8 cellular contexts compared by ENCODE assay signal in the genomic region with DNA sequence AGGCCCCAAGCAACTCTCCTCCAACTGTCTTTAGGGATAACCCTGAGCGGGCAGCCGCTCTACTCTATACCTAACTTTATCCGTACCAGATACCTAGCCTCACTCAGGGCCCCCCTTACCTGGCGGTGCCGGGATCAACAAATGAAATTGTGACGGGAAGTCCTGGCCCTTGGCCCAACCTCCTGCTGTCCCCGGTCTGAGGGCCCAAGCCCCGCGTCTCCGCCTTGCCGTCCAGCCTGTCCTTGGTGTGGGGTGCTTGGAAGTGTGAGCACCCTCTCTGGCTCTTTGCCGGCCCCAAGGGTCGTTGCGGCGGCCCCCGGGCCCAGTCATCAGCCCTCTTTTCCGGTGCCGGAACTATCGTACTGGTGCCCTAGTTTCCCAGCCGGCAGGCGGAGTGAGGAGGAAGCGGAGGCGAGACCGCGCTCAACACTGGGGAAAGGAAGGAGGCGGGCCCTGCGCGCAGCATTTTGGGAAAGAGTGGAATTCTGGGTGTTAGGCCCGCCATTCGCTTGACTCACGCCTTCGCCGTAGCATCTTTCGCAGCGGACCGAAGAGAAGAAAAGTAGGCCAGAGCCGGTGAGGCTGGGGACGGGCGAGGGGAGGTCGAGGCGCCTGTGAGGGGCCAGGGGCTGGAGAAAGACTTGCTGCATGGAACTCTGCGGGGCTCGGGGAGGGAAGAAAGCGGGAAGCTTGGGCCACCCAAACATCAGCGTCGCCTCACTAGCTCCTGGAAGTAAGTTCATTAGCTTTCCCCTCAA. TPM values are rescaled to one million over a fixed set of nuclear protein-coding genes. Genes with fewer than 3 reads are reported as not detected.
DNase-seq lines count a peak whose midpoint lies in the region; ATAC-seq, FAIRE-seq and TF ChIP-seq lines count a peak whose summit lies in the region.

Gene SNRPD3, plus strand, starts transcription at position 504 of the 758 bp plus-strand sequence. CDS start 1,676 bp downstream, outside the sequence.

- peak within 1 kb of the TSS; percentile 90 for H2AFZ ChIP-seq in trophoblast cell (ENCODE audit: insufficient read depth, low read length, poor library complexity)

- peak in 3 of 5 experiments; percentile 12 to 81 (median 70) for TF ChIP-seq CTCF in tibial nerve (IDR thresholded peaks at IDR 0.05)

- H2BK12ac ChIP-seq in trophoblast cell (ENCODE audit: low read length): peak within 1 kb of the TSS; percentile 23

- peak within 1 kb of the TSS; percentile 81 for H2BK120ac ChIP-seq in trophoblast cell (ENCODE audit: insufficient read depth, low read length, poor library complexity)

- ATAC-seq in HG02763 (IDR thresholded peaks at IDR 0.05; ENCODE audit: unreplicated experiment) (peak; percentile 54), T-cell (replicated peaks in 1 of 4) (peak; percentile 67 to 72 (median 70))

- peak within 1 kb of the TSS; percentile 90 for H2BK5ac ChIP-seq in trophoblast cell (ENCODE audit: low read depth, low read length, poor library complexity)

- peak within 1 kb of the TSS; percentile 83 for H4K91ac ChIP-seq in trophoblast cell (ENCODE audit: low read depth, low read length)

- TF ChIP-seq EP300 in tibial nerve (IDR thresholded peaks at IDR 0.05): peak; percentile 63 to 95

- peaks cover 17% of the 10 kb centered on the region for H3K36me3 Mint-ChIP-seq in T-cell

- H3K27ac ChIP-seq in adipose tissue (ENCODE audit: low read depth, low read length): peak within 1 kb of the TSS; percentile 94
- H3K27ac ChIP-seq in trophoblast cell (ENCODE audit: low read depth, low read length): peak within 1 kb of the TSS; percentile 90
- H3K27ac ChIP-seq in tibial nerve: peak within 1 kb of the TSS; percentile 93 to 99 (median 96)

- H3K14ac ChIP-seq in trophoblast cell (ENCODE audit: low read length): peak within 1 kb of the TSS; percentile 95

- peaks cover 11% of the 10 kb centered on the region for H3K79me1 ChIP-seq in trophoblast cell (ENCODE audit: low read length)

- peak; percentile 96 for FAIRE-seq in GM12891 (lab: Jason Lieb, UNC)

- TF ChIP-seq POLR2A in GM12891 (IDR thresholded peaks at IDR 0.05; ENCODE audit: low read depth, low read length) (no peak; the same call in none of the 2 replicates), tibial nerve (IDR thresholded peaks at IDR 0.05) (peak; percentile 28 to 32)

- intact Hi-C loops in cardiac septum (cut with DNase I): no loop called here

- H3K36me3 ChIP-seq in trophoblast cell (ENCODE audit: control insufficient read depth in 1 of 2, insufficient read depth in 2 of 2, low read length in 2 of 2) (peaks cover 12 to 21% of the 10 kb centered on the region in 2 experiments), tibial nerve (peaks cover 3 to 31% (median 11%) of the 10 kb centered on the region in 3 donors)

- no peaks in the 10 kb centered on the region for H3K9me3 ChIP-seq in trophoblast cell (ENCODE audit: insufficient read depth, low read depth, low read length)
- no peaks in the 10 kb centered on the region for H3K9me3 ChIP-seq in tibial nerve

- WGBS in adipose tissue, 3 donors: 0 to 1% (median 1%) methylated on average over 46 of the region's 46 CpGs
- no CpG with 5 or more reads among the region's 46 CpGs for WGBS in trophoblast cell (ENCODE audit: extremely low coverage, insufficient coverage, insufficient read length)
- WGBS in tibial nerve, 2 donors: 0 to 1% methylated on average over 35 to 45 of the region's 46 CpGs

- POLR2A ChIA-PET in T-cell (lab: Charles Lee): interaction anchor here (0.6 to 0.7 kb wide), 2 partner anchors 39 to 433 kb away, joined by 3 read pairs; no protein-coding TSS in a partner anchor

- CTCF ChIA-PET in T-cell (lab: Charles Lee): interaction anchor here (0.6 to 0.7 kb wide), 4 partner anchors 235 to 736 kb away, joined by 3 to 8 read pairs (median 5); no protein-coding TSS in a partner anchor

- peaks cover 64 to 71% (median 70%) of the 10 kb centered on the region in 3 donors for H3K4me1 Mint-ChIP-seq in T-cell

- H3K27me3 ChIP-seq in trophoblast cell (ENCODE audit: insufficient read depth, low read length): no peaks in the 10 kb centered on the region
- H3K27me3 ChIP-seq in tibial nerve: no peaks in the 10 kb centered on the region

- H3K27ac Mint-ChIP-seq in T-cell: peak within 1 kb of the TSS; percentile 98 to 99

- no peaks in the 10 kb centered on the region for H3K9me3 Mint-ChIP-seq in T-cell

- no peak within 1 kb of the TSS for H3K23ac ChIP-seq in trophoblast cell (ENCODE audit: low read length)

- peak within 1 kb of the TSS; percentile 98 for H4K8ac ChIP-seq in trophoblast cell (ENCODE audit: low read depth, low read length)

- peak within 1 kb of the TSS; percentile 94 for H3K4me2 ChIP-seq in trophoblast cell (ENCODE audit: low read length)

- H2AK5ac ChIP-seq in trophoblast cell (ENCODE audit: low read length): peak within 1 kb of the TSS; percentile 89

- H4K12ac ChIP-seq in trophoblast cell (ENCODE audit: low read depth, low read length): peak within 1 kb of the TSS; percentile 66

- peak within 1 kb of the TSS; percentile 97 for H3K9ac ChIP-seq in trophoblast cell (ENCODE audit: low read length)

- H3K4me3 Mint-ChIP-seq in T-cell: peak within 1 kb of the TSS; percentile 93 to 99 (median 98)

- H3K4me1 ChIP-seq in trophoblast cell (ENCODE audit: control insufficient read depth in 1 of 2, insufficient read depth in 2 of 2, low read length in 2 of 2) (peaks cover 8 to 12% of the 10 kb centered on the region in 2 experiments), tibial nerve (peaks cover 5 to 70% (median 33%) of the 10 kb centered on the region in 4 donors)

- H3K4ac ChIP-seq in trophoblast cell (ENCODE audit: low read depth, low read length): peak within 1 kb of the TSS; percentile 91

- DNase-seq in GM12891 (ENCODE audit: insufficient read length, low spot score) (peak; percentile 70), NCI-H1417 treated with DMSO at 0.1 percent for 48 hours (lab: John Stamatoyannopoulos, UW) (peak; percentile 25), T-cell (peak; percentile 79 to 92 (median 84)), cardiac septum (ENCODE audit: low spot score) (peak; percentile 96), trophoblast cell (peak; percentile 90 to 94), tibial nerve (ENCODE audit: low spot score in 2 of 2) (peak; percentile 88 to 89)

- H3K79me2 ChIP-seq in trophoblast cell (ENCODE audit: control insufficient read depth, insufficient read depth, low read length, poor library complexity): peaks cover 14% of the 10 kb centered on the region

- peak within 1 kb of the TSS; percentile 89 for H3K18ac ChIP-seq in trophoblast cell (ENCODE audit: low read length)

- H3K4me3 ChIP-seq in trophoblast cell (ENCODE audit: low read depth, low read length) (peak within 1 kb of the TSS; percentile 95), tibial nerve (peak within 1 kb of the TSS; percentile 84 to 95 (median 88))

- no peaks in the 10 kb centered on the region for H3K27me3 Mint-ChIP-seq in T-cell

TF ChIP-seq in GM12891, 5 proteins besides CTCF, POLR2A, EP300 and RAD21:
- no peak for TF ChIP-seq PAX5 (IDR thresholded peaks at IDR 0.05; ENCODE audit: insufficient read depth, low read length, severe bottlenecking)
- 0 out of 2 replicates have a peak, but pooled peaks have one; percentile 5 for TF ChIP-seq SPI1 (IDR thresholded peaks at IDR 0.05; ENCODE audit: low read depth, low read length)
- peak; percentile 87 for TF ChIP-seq TAF1 (IDR thresholded peaks at IDR 0.05; ENCODE audit: low read depth, low read length)
- TF ChIP-seq POU2F2 (IDR thresholded peaks at IDR 0.05; ENCODE audit: low read depth, low read length): peak; percentile 64; the same call in 1 of the 2 replicates
- peak; percentile 84 for TF ChIP-seq POLR2AphosphoS5 (IDR thresholded peaks at IDR 0.05; ENCODE audit: low read depth, low read length)

RNA-seq across cellular contexts. Expression of gene SNRPD3, which starts in this region (rescaled TPM):
- polyA plus RNA-seq in GM12891 (2012; ENCODE audit: low read depth, missing spikeins): 167 TPM
- total RNA-seq in T-cell (10 to 100 TPM; 36.5 to 80.2 (median 68.7) TPM), cardiac septum (62.9 TPM), tibial nerve (100 to 1,000 TPM in 3 of 4 donors, 10 to 100 TPM in 1; 98.7 to 127 (median 111) TPM)
- polyA plus RNA-seq in adipose tissue: 100 to 1,000 TPM in 1 of 3 donors, 10 to 100 TPM in 2; 39.6 to 107 (median 89.5) TPM
- 81.7 and 84.3 TPM in 2 replicates for polyA plus RNA-seq in trophoblast cell (2013)

Comparison
In these comparisons a context has a peak if more than half of its experiments do, and no peak if none do; other contexts are left out.
1. Peak in every context shown above with its lines: DNase-seq, ATAC-seq, H3K4me3 ChIP-seq and H3K27ac ChIP-seq.
2. DNase-seq: peak in every context shown above with its lines; median percentile 96 in cardiac septum; 92 in trophoblast cell; 88 in tibial nerve; 84 in T-cell; 70 in GM12891; 25 in NCI-H1417 treated with DMSO at 0.1 percent for 48 hours.